ENCODE assay signal across 9 cellular contexts in the genomic region with DNA sequence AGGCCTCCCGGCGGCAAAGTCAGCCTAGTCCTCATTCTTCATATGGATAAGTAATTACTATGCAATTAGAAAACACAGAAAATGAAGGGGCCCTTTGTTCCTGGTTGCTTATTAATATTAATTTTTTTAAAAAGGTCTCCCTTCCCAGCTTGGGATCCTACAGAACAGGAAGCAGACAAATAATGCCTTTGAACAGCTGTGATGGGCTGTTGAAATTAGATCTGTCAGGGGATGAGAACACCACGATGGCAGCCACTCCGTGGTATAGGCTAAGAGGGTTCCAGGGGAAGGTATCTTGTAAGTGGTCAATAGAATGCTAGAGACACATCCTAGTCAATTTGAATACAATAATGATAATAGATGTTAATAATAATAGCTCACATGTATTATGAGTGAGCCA.
DNase-seq lines count a peak whose midpoint lies in the region; ATAC-seq lines count a peak whose summit lies in the region.
"Had no signal": no experiment of that assay in that cellular context is flagged by ENCODE, and none has a peak within 500 bp of the region (broad histone marks: within the 10 kb centered on the region; RNA-seq: fewer than 3 reads in every experiment).

No MANE protein-coding gene starts in this region.

- peak; percentile 27 for DNase-seq in NCI-H2196 treated with DMSO at 0.1 percent for 48 hours (lab: John Stamatoyannopoulos, UW; ENCODE audit: unreplicated experiment)
- no peak for DNase-seq in AML-193 (lab: John Stamatoyannopoulos, UW)
- no peak for DNase-seq in activated CD4-positive, alpha-beta T cell treated with anti-CD3 and anti-CD28 coated beads for 4 hours
- no peak for DNase-seq in NCI-H1694 treated with DMSO at 0.1 percent for 48 hours (lab: John Stamatoyannopoulos, UW)

- H3K27ac Mint-ChIP-seq in dendritic cell treated with granulocyte-macrophage colony-stimulating factor and Interleukin-4, amounts not matched to agents 40 ng/mL and 50 ng/mL, for 4 days, result peak overlapping the region; percentile 43

- no peak overlapping the region for H3K27ac ChIP-seq in HUES48 (ENCODE audit: low read depth, low read length)

- H3K9me3 ChIP-seq in HUES48 (ENCODE audit: control insufficient read depth, insufficient read depth, low read length), result no peaks in the 10 kb centered on the region
- no peaks in the 10 kb centered on the region for H3K9me3 ChIP-seq in skeletal muscle satellite cell (replicated peaks; ENCODE audit: low read length)

- H3K27me3 Mint-ChIP-seq in dendritic cell treated with granulocyte-macrophage colony-stimulating factor and Interleukin-4, amounts not matched to agents 40 ng/mL and 50 ng/mL, for 4 days, result no peaks in the 10 kb centered on the region
- H3K27me3 Mint-ChIP-seq: effector memory CD8-positive, alpha-beta T cell had no signal

- H3K27me3 ChIP-seq in HUES48 (ENCODE audit: control insufficient read depth, insufficient read depth, low read length) (no peaks in the 10 kb centered on the region), skeletal muscle satellite cell (ENCODE audit: control insufficient read depth, insufficient read depth, low read length) (no peaks in the 10 kb centered on the region)

- H3K4me3 Mint-ChIP-seq in dendritic cell treated with granulocyte-macrophage colony-stimulating factor and Interleukin-4, amounts not matched to agents 40 ng/mL and 50 ng/mL, for 4 days, result no peak overlapping the region

- no peaks in the 10 kb centered on the region; the same call in 1 of the 2 replicates for H3K36me3 ChIP-seq in HUES48 (ENCODE audit: control insufficient read depth, insufficient read depth, low read length)
- H3K36me3 ChIP-seq in skeletal muscle satellite cell (ENCODE audit: insufficient read depth, low read length), result peaks cover 9% of the 10 kb centered on the region

- intact Hi-C loops in dendritic cell treated with granulocyte-macrophage colony-stimulating factor and Interleukin-4, amounts not matched to agents 40 ng/mL and 50 ng/mL, for 4 days (cut with micrococcal nuclease), result no loop called here

- no peak for ATAC-seq in HG03565 (IDR thresholded peaks at IDR 0.05; ENCODE audit: unreplicated experiment)

- H3K4me3 ChIP-seq in HUES48 (ENCODE audit: low read depth, low read length), result peak overlapping the region; percentile 57; the same call in 1 of the 2 replicates
- H3K4me3 ChIP-seq in skeletal muscle satellite cell (ENCODE audit: low read length), result no peak overlapping the region

- peak overlapping the region; percentile 69 for H3K4me2 ChIP-seq in skeletal muscle satellite cell (ENCODE audit: low read length)

- no peaks in the 10 kb centered on the region for H3K36me3 Mint-ChIP-seq in dendritic cell treated with granulocyte-macrophage colony-stimulating factor and Interleukin-4, amounts not matched to agents 40 ng/mL and 50 ng/mL, for 4 days (ENCODE audit: low read depth)

- no peak overlapping the region for H3K9ac ChIP-seq in HUES48 (ENCODE audit: low read depth, low read length)
- H3K9ac ChIP-seq in skeletal muscle satellite cell (ENCODE audit: low read depth, low read length), result peak overlapping the region; percentile 23

- peaks cover 27% of the 10 kb centered on the region for H3K4me1 Mint-ChIP-seq in dendritic cell treated with granulocyte-macrophage colony-stimulating factor and Interleukin-4, amounts not matched to agents 40 ng/mL and 50 ng/mL, for 4 days (ENCODE audit: low read depth)

- H3K9me3 Mint-ChIP-seq in dendritic cell treated with granulocyte-macrophage colony-stimulating factor and Interleukin-4, amounts not matched to agents 40 ng/mL and 50 ng/mL, for 4 days, result no peaks in the 10 kb centered on the region
- H3K9me3 Mint-ChIP-seq: effector memory CD8-positive, alpha-beta T cell had no signal

- H3K4me1 ChIP-seq in HUES48 (ENCODE audit: control insufficient read depth, insufficient read depth, low read length) (peaks cover 39% of the 10 kb centered on the region), skeletal muscle satellite cell (ENCODE audit: control insufficient read depth, insufficient read depth, low read length) (peaks cover 26% of the 10 kb centered on the region)
